ENCODE assay signal across 1 cellular context in the genomic region with DNA sequence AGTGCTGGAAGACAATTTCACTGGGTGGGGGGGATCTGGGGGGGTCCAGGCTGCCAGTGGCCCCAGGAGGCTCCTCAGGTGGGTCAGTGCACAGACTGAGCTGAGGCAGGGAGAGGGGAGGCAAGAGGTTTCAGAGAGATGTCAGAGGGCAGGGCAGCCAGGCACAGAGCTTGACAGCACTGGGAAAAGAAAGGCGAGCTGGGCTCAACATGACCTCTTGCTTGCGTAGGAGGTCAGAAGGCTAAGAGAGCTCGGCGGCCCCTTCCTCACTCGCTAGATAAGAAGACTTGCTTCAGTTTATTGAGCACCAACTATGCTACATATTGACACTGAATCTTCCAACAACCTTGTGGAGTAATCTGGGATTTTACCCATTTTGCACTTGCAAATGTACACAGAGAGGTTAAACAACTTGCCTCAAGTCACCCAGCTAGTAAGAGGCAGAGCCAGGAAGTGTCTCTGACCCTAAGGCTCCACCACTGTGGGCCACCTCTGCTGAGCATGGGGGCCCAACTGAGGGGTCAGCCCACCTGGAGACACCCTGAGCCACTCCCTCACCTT.
TF ChIP-seq lines count a peak whose summit lies in the region.

No MANE protein-coding gene starts in this region.

TF ChIP-seq in endothelial cell of umbilical vein, 7 proteins besides CTCF, POLR2A, EP300 and RAD21:
- no peak for TF ChIP-seq FOS (IDR thresholded peaks at IDR 0.05; ENCODE audit: borderline replicate concordance, insufficient read depth, low read length)
- TF ChIP-seq EZH2 (IDR thresholded peaks at IDR 0.05; ENCODE audit: borderline replicate concordance, low read depth, low read length, severe bottlenecking): no peak
- no peak for TF ChIP-seq JUN (IDR thresholded peaks at IDR 0.05; ENCODE audit: borderline replicate concordance, insufficient read depth, insufficient read length, low read depth)
- TF ChIP-seq GATA2 (IDR thresholded peaks at IDR 0.05; ENCODE audit: insufficient read depth, insufficient read length, low read depth, low read length): no peak
- TF ChIP-seq, protein P1, sequence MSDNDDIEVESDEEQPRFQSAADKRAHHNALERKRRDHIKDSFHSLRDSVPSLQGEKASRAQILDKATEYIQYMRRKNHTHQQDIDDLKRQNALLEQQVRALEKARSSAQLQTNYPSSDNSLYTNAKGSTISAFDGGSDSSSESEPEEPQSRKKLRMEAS (IDR thresholded peaks at IDR 0.05; ENCODE audit: insufficient read depth, insufficient read length): no peak
- no peak for TF ChIP-seq POLR2AphosphoS5 (IDR thresholded peaks at IDR 0.05; ENCODE audit: insufficient read depth, low read depth, low read length)
- TF ChIP-seq MYC (IDR thresholded peaks at IDR 0.05; ENCODE audit: low read depth, low read length): no peak
TF ChIP-seq in endothelial cell of umbilical vein: peak in this region for 0.
